9 cellular contexts compared by ENCODE assay signal in genomic region chr10:86958831-86959736, GRCh38. TPM values are rescaled to one million over a fixed set of nuclear protein-coding genes. Genes with fewer than 3 reads are reported as not detected.
DNase-seq lines count a peak whose midpoint lies in the region; ATAC-seq, FAIRE-seq and TF ChIP-seq lines count a peak whose summit lies in the region.
"Had no signal": no experiment of that assay in that cellular context is flagged by ENCODE, and none has a peak within 500 bp of the region (broad histone marks: within the 10 kb centered on the region; RNA-seq: fewer than 3 reads in every experiment).

No MANE protein-coding gene starts in this region.

- H3K9me3 ChIP-seq in kidney (ENCODE audit: control insufficient read depth in 1 of 2, low read length in 2 of 2) = no peaks in the 10 kb centered on the region
- no peaks in the 10 kb centered on the region for H3K9me3 ChIP-seq in testis

- intact Hi-C loops in MCF 10A (cut with micrococcal nuclease) (no loop called here), kidney (cut with DNase I) (no loop called here), testis (cut with DNase I; ENCODE audit: low total_unique reads) (no loop called here)

- POLR2A ChIA-PET in MCF 10A (lab: Yijun Ruan, JAX) = interaction anchor here (0.5 to 2.0 kb wide), 4 partner anchors 10 to 20 kb away, joined by 3 to 43 read pairs (median 3); partner anchors contain the start of gene ADIRF

- WGBS in testis, 2 donors = 47 to 50% methylated on average over 10 to 16 of the region's 17 CpGs

- H3K36me3 Mint-ChIP-seq in MCF 10A (ENCODE audit: insufficient read depth, unreplicated experiment) = no peaks in the 10 kb centered on the region

- no peak overlapping the region for H3K27ac Mint-ChIP-seq in MCF 10A (ENCODE audit: low read depth, unreplicated experiment)

- no peak for TF ChIP-seq EP300 in Ishikawa (IDR thresholded peaks at IDR 0.05; ENCODE audit: borderline replicate concordance)

- no peaks in the 10 kb centered on the region for H3K9me3 Mint-ChIP-seq in MCF 10A (ENCODE audit: unreplicated experiment)

- peaks cover 12% of the 10 kb centered on the region for H3K4me1 Mint-ChIP-seq in MCF 10A (ENCODE audit: insufficient read depth, unreplicated experiment)

- peaks cover 7 to 35% of the 10 kb centered on the region in 2 donors for H3K4me1 ChIP-seq in kidney (ENCODE audit: control insufficient read depth in 1 of 2, insufficient read depth in 1 of 2, low read depth in 1 of 2, low read length in 2 of 2)
- peaks cover 56% of the 10 kb centered on the region for H3K4me1 ChIP-seq in testis

- H3K9ac ChIP-seq in kidney (ENCODE audit: low read length in 2 of 2) = peak overlapping the region; percentile 32 to 40

- BruUV-seq in MCF 10A (replicated peaks; lab: Mats Ljungman, UMichigan) = no TSS peak

- TF ChIP-seq RAD21 in Ishikawa (IDR thresholded peaks at IDR 0.05; ENCODE audit: low read depth) = no peak

- ATAC-seq in GM19452 (IDR thresholded peaks at IDR 0.05; ENCODE audit: unreplicated experiment) (no peak), GM18517 (IDR thresholded peaks at IDR 0.05; ENCODE audit: unreplicated experiment) (no peak), HG02973 (IDR thresholded peaks at IDR 0.05; ENCODE audit: unreplicated experiment) (no peak)

- no peaks in the 10 kb centered on the region for H3K27me3 Mint-ChIP-seq in MCF 10A (ENCODE audit: insufficient read depth, unreplicated experiment)

- CTCF ChIA-PET in MCF 10A (lab: Yijun Ruan, JAX) = interaction anchor here (0.5 to 3.5 kb wide), 6 partner anchors 8 to 21 kb away, joined by 3 to 22 read pairs (median 5); partner anchors contain the start of gene ADIRF

- TF ChIP-seq CTCF in MCF 10A (IDR thresholded peaks at IDR 0.05; ENCODE audit: unreplicated experiment) (no peak), kidney (IDR thresholded peaks at IDR 0.05; ENCODE audit: borderline replicate concordance, extremely low read depth, insufficient read depth) (no peak), testis (IDR thresholded peaks at IDR 0.05) (no peak)

- peak overlapping the region; percentile 57 for H3K4me3 Mint-ChIP-seq in MCF 10A (ENCODE audit: unreplicated experiment)

- peak overlapping the region in 1 of 2 donors; percentile 39 for H3K4me3 ChIP-seq in kidney (ENCODE audit: low read length in 2 of 2)
- no peak overlapping the region for H3K4me3 ChIP-seq in testis

- no peak for TF ChIP-seq POLR2A in testis (IDR thresholded peaks at IDR 0.05)

- H3K27ac ChIP-seq in kidney (ENCODE audit: low read depth in 2 of 2, low read length in 2 of 2) (peak overlapping the region; percentile 67 to 83), testis (peak overlapping the region; percentile 46 to 87)

- no peak for FAIRE-seq in kidney (lab: Jason Lieb, UNC)

- DNase-seq in MCF 10A (ENCODE audit: unreplicated experiment) (peak; percentile 91), kidney (peak; percentile 83), testis (peak; percentile 54), pons (ENCODE audit: low spot score) (no peak)
- DNase-seq: NCI-H446 treated with DMSO at 0.1 percent for 48 hours had no signal

- H3K27me3 ChIP-seq in testis = no peaks in the 10 kb centered on the region

- H3K36me3 ChIP-seq in kidney (ENCODE audit: control insufficient read depth in 1 of 2, insufficient read depth in 2 of 2, low read length in 2 of 2) (no peaks in the 10 kb centered on the region), testis (ENCODE audit: low read depth, missing control alignments) (no peaks in the 10 kb centered on the region)

TF ChIP-seq in Ishikawa, 13 proteins besides CTCF, POLR2A, EP300 and RAD21:
- TF ChIP-seq FOXM1 (IDR thresholded peaks at IDR 0.05; ENCODE audit: borderline replicate concordance, low read depth) (no peak), NFIC (IDR thresholded peaks at IDR 0.05) (no peak), ZBTB7A (IDR thresholded peaks at IDR 0.05; ENCODE audit: low read depth) (peak; percentile 58), USF1 (IDR thresholded peaks at IDR 0.05) (no peak), TAF1 (IDR thresholded peaks at IDR 0.05; ENCODE audit: low read depth) (no peak), CREB1 (IDR thresholded peaks at IDR 0.05; ENCODE audit: low read depth) (no peak)
TF ChIP-seq in Ishikawa: peak in this region for 1.

RNA-seq across cellular contexts. Expression of gene SNCG, which starts 0.7 kb away (rescaled TPM):
- total RNA-seq in MCF 10A (2022) (4.2 and 7.3 TPM in 2 replicates), kidney (41.3 TPM), testis (1 to 10 TPM; 8.3 to 8.9 TPM)
- polyA plus RNA-seq in kidney (ENCODE audit: insufficient read depth, low read depth, low replicate concordance) (92.8 TPM), testis (ENCODE audit: insufficient read depth, low read depth, low replicate concordance) (30.3 TPM)

RNA-seq across cellular contexts. Expression of gene MMRN2, which starts 1.7 kb away (rescaled TPM):
- total RNA-seq in MCF 10A (2022) (1.4 and 1.5 TPM in 2 replicates), kidney (65.9 TPM), testis (10 to 100 TPM; 14.9 to 19.1 TPM)
- polyA plus RNA-seq in kidney (ENCODE audit: insufficient read depth, low read depth, low replicate concordance) (19.9 TPM), testis (ENCODE audit: insufficient read depth, low read depth, low replicate concordance) (21.2 TPM)

RNA-seq across cellular contexts. Expression of gene ADIRF, which starts 9.2 kb away (rescaled TPM):
- total RNA-seq in MCF 10A (2022) (60.3 and 89.0 TPM in 2 replicates), kidney (357 TPM), testis (10 to 100 TPM; 21.4 to 35.0 TPM)
- polyA plus RNA-seq in kidney (ENCODE audit: insufficient read depth, low read depth, low replicate concordance) (897 TPM), testis (ENCODE audit: insufficient read depth, low read depth, low replicate concordance) (85.6 TPM)
